ENCODE assay signal across 8 cellular contexts in genomic region chr1:16055613-16056520, GRCh38. TPM values are rescaled to one million over a fixed set of nuclear protein-coding genes. Genes with fewer than 3 reads are reported as not detected.
A peak's percentile ranks its signal among the peaks of the same experiment; 100 is the strongest.
DNase-seq lines count a peak whose midpoint lies in the region; FAIRE-seq and TF ChIP-seq lines count a peak whose summit lies in the region.

No MANE protein-coding gene starts in this region.

- H3K4me3 ChIP-seq in AG09309 (ENCODE audit: control insufficient read depth, low read depth, low read length) (no peak overlapping the region), fibroblast of villous mesenchyme (ENCODE audit: low read depth, low read length) (no peak overlapping the region), suprapubic skin (no peak overlapping the region)

- no peaks in the 10 kb centered on the region for H3K36me3 ChIP-seq in suprapubic skin

- FAIRE-seq in GM19239 (lab: Jason Lieb, UNC) = peak; percentile 89

- 23% methylated on average over 17 of the region's 18 CpGs for WGBS in suprapubic skin

- no peak overlapping the region for H3K27ac ChIP-seq in suprapubic skin

- H3K27me3 ChIP-seq in suprapubic skin = no peaks in the 10 kb centered on the region

- TF ChIP-seq POLR2A in suprapubic skin (IDR thresholded peaks at IDR 0.05) = no peak

- DNase-seq in AG09309 (ENCODE audit: low read depth) (peak; percentile 11), GM19239 (ENCODE audit: insufficient read length, low spot score) (peak; percentile 97), LoVo (ENCODE audit: low spot score) (peak; percentile 73), RPMI8226 (peak; percentile 95), fibroblast of villous mesenchyme (ENCODE audit: low read depth) (peak; percentile 73), nucleus accumbens (lab: John Stamatoyannopoulos, UW) (peak in 46 of 56 donors; percentile 2 to 83 (median 42)), suprapubic skin (ENCODE audit: low spot score in 2 of 2) (peak; percentile 91)
- DNase-seq in activated T-helper 1 cell treated with anti-CD3 and anti-CD28 coated beads, Interleukin-2, amount 50 U/mL, for 16 hours (ENCODE audit: low read depth in 1 of 2, low spot score in 1 of 2) = peak; percentile 42 to 70

- no peak for TF ChIP-seq EP300 in suprapubic skin (IDR thresholded peaks at IDR 0.05)

- H3K9me3 ChIP-seq in suprapubic skin = no peaks in the 10 kb centered on the region

- H3K4me1 ChIP-seq in suprapubic skin = peaks cover 3% of the 10 kb centered on the region

- peak; percentile 95 for TF ChIP-seq CTCF in AG09309 (IDR thresholded peaks at IDR 0.05; ENCODE audit: control insufficient read depth, insufficient read depth, low read depth, low read length, missing control alignments)
- TF ChIP-seq CTCF in fibroblast of villous mesenchyme (IDR thresholded peaks at IDR 0.05; ENCODE audit: insufficient read depth, low read depth, low read length) = peak; percentile 98
- peak; percentile 82 to 89 for TF ChIP-seq CTCF in suprapubic skin (IDR thresholded peaks at IDR 0.05)

RNA-seq across cellular contexts. Expression of gene CLCNKB, which starts 12.3 kb away (rescaled TPM):
- total RNA-seq in fibroblast of villous mesenchyme = under 0.01 and 0.43 TPM in 2 replicates
- total RNA-seq in suprapubic skin = under 1 TPM in 1 of 4 donors, not detected in 3; 0.42 TPM

RNA-seq across cellular contexts. Expression of gene FAM131C, which starts 17.6 kb away (rescaled TPM):
- total RNA-seq in fibroblast of villous mesenchyme (under 0.01 TPM in 1 of 2 replicates, not detected in the other), suprapubic skin (1 to 10 TPM in 2 of 4 donors, under 1 TPM in 1, not detected in 1; 0.72 to 1.6 (median 1.2) TPM)

RNA-seq across cellular contexts. Expression of gene CLCNKA, which starts 34.0 kb away (rescaled TPM):
- total RNA-seq in fibroblast of villous mesenchyme (not detected in 2 replicates), suprapubic skin (1 to 10 TPM in 1 of 4 donors, under 1 TPM in 2, not detected in 1; 0.23 to 1.9 (median 0.51) TPM)

RNA-seq across cellular contexts. Expression of gene HSPB7, which starts 38.0 kb away (rescaled TPM):
- total RNA-seq in fibroblast of villous mesenchyme (1.7 and 3.5 TPM in 2 replicates), suprapubic skin (1 to 10 TPM; 1.9 to 7.0 (median 3.3) TPM)

RNA-seq across cellular contexts. Expression of gene SRARP, which starts 51.8 kb away (rescaled TPM):
- not detected in 2 replicates for total RNA-seq in fibroblast of villous mesenchyme
- not detected for total RNA-seq in suprapubic skin

Comparison
In these comparisons a context has a peak if more than half of its experiments do, and no peak if none do; other contexts are left out.
1. DNase-seq: peak in every context shown above with its lines; median percentile 97 in GM19239; 95 in RPMI8226; 91 in suprapubic skin; 73 in LoVo; 73 in fibroblast of villous mesenchyme; 56 in activated T-helper 1 cell treated with anti-CD3 and anti-CD28 coated beads, Interleukin-2, amount 50 U/mL, for 16 hours; 42 in nucleus accumbens; 11 in AG09309.